8 cellular contexts compared by ENCODE assay signal in the genomic region with DNA sequence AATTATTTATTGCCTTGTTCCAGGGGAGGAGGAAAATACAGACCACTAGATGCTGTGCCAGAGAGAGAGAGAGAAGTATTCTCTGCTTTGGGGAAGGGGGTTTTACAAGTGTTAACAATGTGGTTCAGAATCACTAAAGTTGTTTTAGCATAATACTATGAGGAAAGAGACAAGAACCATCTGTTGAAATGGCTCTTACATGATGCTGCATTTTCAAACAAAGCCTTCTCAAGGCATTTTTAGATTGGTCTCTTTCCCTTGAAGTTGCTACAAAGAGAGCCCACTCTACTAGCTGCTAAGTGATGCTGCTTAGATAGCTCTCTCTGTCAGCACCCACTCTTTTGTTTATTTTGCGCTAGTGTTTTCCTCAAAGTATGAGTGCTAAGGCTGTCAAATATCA.
A peak's percentile ranks its signal among the peaks of the same experiment; 100 is the strongest.
DNase-seq lines count a peak whose midpoint lies in the region; ATAC-seq and TF ChIP-seq lines count a peak whose summit lies in the region.

No MANE protein-coding gene starts in this region.

- H3K4me1 ChIP-seq in heart right ventricle = peaks cover 8 to 60% (median 40%) of the 10 kb centered on the region in 9 donors
- peaks cover 10% of the 10 kb centered on the region for H3K4me1 ChIP-seq in neural progenitor cell
- H3K4me1 ChIP-seq in vagina = peaks cover 25% of the 10 kb centered on the region
- no peaks in the 10 kb centered on the region for H3K4me1 ChIP-seq in CD8-positive, alpha-beta memory T cell (ENCODE audit: insufficient read depth, low read length)

- peaks cover 7% of the 10 kb centered on the region for H3K36me3 Mint-ChIP-seq in neural progenitor cell
- H3K36me3 Mint-ChIP-seq in CD8-positive, alpha-beta memory T cell = peaks cover 0 to 8% (median 8%) of the 10 kb centered on the region in 3 donors

- H3K27ac ChIP-seq in heart right ventricle (peak overlapping the region; percentile 44 to 86 (median 75)), neural progenitor cell (no peak overlapping the region), vagina (peak overlapping the region; percentile 47)
- no peak overlapping the region for H3K27ac ChIP-seq in CD8-positive, alpha-beta memory T cell (ENCODE audit: low read depth, low read length)

- peak overlapping the region in 3 of 10 donors; percentile 12 to 28 (median 17) for H3K4me3 ChIP-seq in heart right ventricle
- no peak overlapping the region for H3K4me3 ChIP-seq in fibroblast of pulmonary artery (replicated peaks; ENCODE audit: low read depth, low read length)
- no peak overlapping the region for H3K4me3 ChIP-seq in neural progenitor cell
- no peak overlapping the region for H3K4me3 ChIP-seq in vagina
- no peak overlapping the region for H3K4me3 ChIP-seq in CD8-positive, alpha-beta memory T cell (ENCODE audit: low read length)

- CTCF ChIA-PET in CD8-positive, alpha-beta memory T cell (lab: Charles Lee) = interaction anchor here (1.2 to 1.7 kb wide), 2 partner anchors 13 to 17 kb away, joined by 3 to 4 read pairs; no protein-coding TSS in a partner anchor

- H4K20me1 ChIP-seq in neural progenitor cell (ENCODE audit: low read depth) = no peaks in the 10 kb centered on the region

- H3K4me1 Mint-ChIP-seq in neural progenitor cell = peaks cover 42% of the 10 kb centered on the region
- peaks cover 0 to under 1% (median 0%) of the 10 kb centered on the region in 3 donors for H3K4me1 Mint-ChIP-seq in CD8-positive, alpha-beta memory T cell

- peak overlapping the region; percentile 84 for H2AFZ ChIP-seq in neural progenitor cell (replicated peaks)

- H3K4me3 Mint-ChIP-seq in neural progenitor cell = no peak overlapping the region
- no peak overlapping the region for H3K4me3 Mint-ChIP-seq in CD8-positive, alpha-beta memory T cell

- TF ChIP-seq CTCF in heart right ventricle (IDR thresholded peaks at IDR 0.05) (no peak), fibroblast of pulmonary artery (IDR thresholded peaks at IDR 0.05; ENCODE audit: low read length, missing control alignments) (no peak), neural progenitor cell (IDR thresholded peaks at IDR 0.05) (no peak), vagina (IDR thresholded peaks at IDR 0.05) (no peak)

- POLR2A ChIA-PET in CD8-positive, alpha-beta memory T cell (lab: Charles Lee) = no interaction called here

- H3K9me3 Mint-ChIP-seq in neural progenitor cell = no peaks in the 10 kb centered on the region
- no peaks in the 10 kb centered on the region for H3K9me3 Mint-ChIP-seq in CD8-positive, alpha-beta memory T cell

- no peaks in the 10 kb centered on the region for H3F3A ChIP-seq in neural progenitor cell (ENCODE audit: low read depth)

- H3K4me2 ChIP-seq in neural progenitor cell = peak overlapping the region; percentile 55

- H3K27me3 Mint-ChIP-seq in neural progenitor cell (ENCODE audit: insufficient read depth, low read depth) = no peaks in the 10 kb centered on the region
- H3K27me3 Mint-ChIP-seq in CD8-positive, alpha-beta memory T cell = no peaks in the 10 kb centered on the region

- no peak for DNase-seq in heart right ventricle
- no peak for DNase-seq in Right ventricle myocardium superior
- peak; percentile 42 for DNase-seq in fibroblast of pulmonary artery (ENCODE audit: low read depth)
- no peak for DNase-seq in neural progenitor cell (ENCODE audit: low spot score)
- no peak for DNase-seq in vagina (ENCODE audit: extremely low spot score in 2 of 2)
- DNase-seq in CD8-positive, alpha-beta memory T cell = no peak
- no peak for DNase-seq in stimulated activated CD4-positive, alpha-beta T cell treated with anti-CD3 and anti-CD28 coated beads, Interleukin-15, amount 100 ng/mL, for 24 hours

- WGBS in heart right ventricle, 2 donors = 41 to 56% methylated on average over 1 of the region's 1 CpG

- TF ChIP-seq POLR2A in vagina (IDR thresholded peaks at IDR 0.05) = no peak

- H3K27me3 ChIP-seq in heart right ventricle (no peaks in the 10 kb centered on the region), neural progenitor cell (no peaks in the 10 kb centered on the region), vagina (no peaks in the 10 kb centered on the region)
- H3K27me3 ChIP-seq in CD8-positive, alpha-beta memory T cell (ENCODE audit: insufficient read depth, low read length, poor library complexity, severe bottlenecking) = no peaks in the 10 kb centered on the region

- peak overlapping the region; percentile 48 for H3K27ac Mint-ChIP-seq in neural progenitor cell
- H3K27ac Mint-ChIP-seq in CD8-positive, alpha-beta memory T cell = peak overlapping the region in 2 of 8 donors; percentile 16 to 36

- H3K9ac ChIP-seq in neural progenitor cell = no peak overlapping the region

- ATAC-seq in heart right ventricle = peak in 1 of 8 donors; percentile 12
- ATAC-seq in Right ventricle myocardium superior (ENCODE audit: poor library complexity) = no peak
- ATAC-seq in HG03135 (IDR thresholded peaks at IDR 0.05; ENCODE audit: unreplicated experiment) = no peak

- intact Hi-C loops in heart right ventricle (cut with DNase I) (loop anchor here in 8 of 10 donors (2.0 to 10.0 kb wide), 10 partner anchors 85 to 287 kb away; a partner anchor contains a TSS), Right ventricle myocardium superior (cut with DNase I) (loop anchor here (5.0 to 10.0 kb wide), 4 partner anchors 93 to 280 kb away; a partner anchor contains a TSS), vagina (cut with DNase I) (loop anchor here (5.0 to 10.0 kb wide), 4 partner anchors 60 to 283 kb away; a partner anchor contains a TSS)

- no peaks in the 10 kb centered on the region for H3K79me2 ChIP-seq in neural progenitor cell (ENCODE audit: low read depth)

- H3K36me3 ChIP-seq in heart right ventricle (peaks cover 0 to 10% (median 0%) of the 10 kb centered on the region in 9 donors), neural progenitor cell (no peaks in the 10 kb centered on the region), vagina (no peaks in the 10 kb centered on the region)
- H3K36me3 ChIP-seq in CD8-positive, alpha-beta memory T cell (ENCODE audit: insufficient read depth, low read length) = no peaks in the 10 kb centered on the region

- no peaks in the 10 kb centered on the region for H3K9me3 ChIP-seq in heart right ventricle
- no peaks in the 10 kb centered on the region for H3K9me3 ChIP-seq in neural progenitor cell (ENCODE audit: low read depth)
- no peaks in the 10 kb centered on the region for H3K9me3 ChIP-seq in vagina
- no peaks in the 10 kb centered on the region for H3K9me3 ChIP-seq in CD8-positive, alpha-beta memory T cell (ENCODE audit: low read length)

Comparison
In these comparisons a context has a peak if more than half of its experiments do, and no peak if none do; other contexts are left out.
1. H3K27ac ChIP-seq: peak in heart right ventricle (10 of 10) and vagina (single experiment); none in neural progenitor cell (single experiment) and CD8-positive, alpha-beta memory T cell (single experiment).